Comparison of ENCODE assay signal across 19 cellular contexts in the genomic region with DNA sequence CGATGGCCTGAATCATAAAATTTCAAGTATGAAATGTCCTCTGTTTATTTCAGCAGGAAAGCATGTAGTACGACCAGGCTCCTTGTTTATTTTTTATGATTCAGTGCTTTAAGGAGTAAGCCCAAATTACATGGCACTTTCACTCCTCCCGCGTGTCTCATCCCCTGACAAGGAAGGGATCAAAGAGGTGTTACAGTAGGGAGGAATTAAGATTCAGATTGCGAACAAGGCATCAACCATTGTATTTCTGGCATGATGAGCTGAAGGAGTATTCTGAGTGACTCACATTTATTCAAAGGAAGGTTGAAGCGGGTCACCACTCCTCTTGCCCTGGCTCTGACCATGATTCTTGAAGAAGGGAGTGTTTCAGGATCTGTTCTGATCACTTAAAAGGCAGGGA. TPM values are rescaled to one million over a fixed set of nuclear protein-coding genes. Genes with fewer than 3 reads are reported as not detected.
A peak's percentile ranks its signal among the peaks of the same experiment; 100 is the strongest.
DNase-seq lines count a peak whose midpoint lies in the region; ATAC-seq lines count a peak whose summit lies in the region.
"Had no signal": no experiment of that assay in that cellular context is flagged by ENCODE, and none has a peak within 500 bp of the region (broad histone marks: within the 10 kb centered on the region; RNA-seq: fewer than 3 reads in every experiment).

No MANE protein-coding gene starts in this region.

- peak overlapping the region; percentile 75 for H3K27ac ChIP-seq in substantia nigra (ENCODE audit: low read depth, low read length, poor library complexity, severe bottlenecking)
- H3K27ac ChIP-seq: BLaER1 treated with 17β-estradiol and CSF1 and Interleukin-3, amounts not matched to agents 10 nM and 100 nM; PC-9 had no signal

- ATAC-seq in GM21528 (IDR thresholded peaks at IDR 0.05; ENCODE audit: low FRiP score, unreplicated experiment) (no peak), GM19455 (IDR thresholded peaks at IDR 0.05; ENCODE audit: unreplicated experiment) (no peak)
- ATAC-seq: CD8-positive, alpha-beta T cell; HepG2 had no signal

- DNase-seq in DMS79 (lab: John Stamatoyannopoulos, UW) (peak; percentile 63), HT1080 (ENCODE audit: low read depth) (peak; percentile 65), kidney tubule cell (ENCODE audit: low spot score) (peak; percentile 86), substantia nigra (lab: John Stamatoyannopoulos, UW) (no peak), middle frontal gyrus (ENCODE audit: extremely low spot score, low spot score) (no peak)
- DNase-seq: CD8-positive, alpha-beta T cell; DND-41; H9; KBM-7; NCI-H1105; NCI-H2081 treated with DMSO at 0.1 percent for 48 hours; NCI-H226; NCI-H524; PC-9 had no signal

RNA-seq across cellular contexts. Expression of gene CNMD, which starts 46.1 kb away (rescaled TPM):
- total RNA-seq in HT1080 (2014; rRNA removed; shearing (Covaris generic)): not detected in 2 replicates
- not detected in 2 replicates for polyA plus RNA-seq in HT1080 (2015; cell fraction: cytosol; rRNA removed)
- polyA plus RNA-seq in HT1080 (2015; cell fraction: nucleus; rRNA removed): not detected in 2 replicates
- total RNA-seq: CD8-positive, alpha-beta T cell; G401; HepG2; PC-9 had no signal
- polyA plus RNA-seq: HepG2 had no signal

Comparison
In these comparisons a context has a peak if more than half of its experiments do, and no peak if none do; other contexts are left out.
1. DNase-seq: peak in DMS79 (single experiment), HT1080 (single experiment) and kidney tubule cell (single experiment); none in substantia nigra (0 of 49) and middle frontal gyrus (single experiment).